In genomic region chr2:111418091-111418875, GRCh38 we compare ENCODE assay signal across 8 cellular contexts.
DNase-seq lines count a peak whose midpoint lies in the region; ATAC-seq, FAIRE-seq and TF ChIP-seq lines count a peak whose summit lies in the region.
"Not testable (repeated sequence)": the region's sequence is repeated elsewhere in the genome, so short reads cannot be mapped to it uniquely, and the experiment has no call there.

No MANE protein-coding gene starts in this region.

- not testable (repeated sequence) for H3K4me3 ChIP-seq in A549; HEK293 (ENCODE audit: low read depth, low read length); brain microvascular endothelial cell (ENCODE audit: low read depth, low read length); fibroblast of mammary gland (ENCODE audit: control insufficient read depth, low read depth, low read length)

- not testable (repeated sequence) for H3K36me3 Mint-ChIP-seq in nephron progenitor cell (ENCODE audit: low read depth)

- not testable (repeated sequence) for TF ChIP-seq RAD21 in A549 (conservative IDR thresholded peaks at IDR 0.05 in 1 of 2, IDR thresholded peaks at IDR 0.05 in 1 of 2)

- ATAC-seq in A549 (peak in 1 of 2 experiments; percentile 37; a peak in 3 of 6 replicates), SK-N-SH treated with all-trans-retinoic acid at 6 μM for 48 hours (peak; percentile 56; the same call in 2 of the 3 replicates), left lobe of liver (peak; percentile 72)

- TF ChIP-seq CTCF in A549 (IDR thresholded peaks at IDR 0.05); HEK293 (tag by site-specific recombination; IDR thresholded peaks at IDR 0.05); brain microvascular endothelial cell (IDR thresholded peaks at IDR 0.05; ENCODE audit: low read depth, low read length, missing control alignments); fibroblast of mammary gland (conservative IDR thresholded peaks at IDR 0.05; ENCODE audit: control insufficient read depth, insufficient read depth, low read depth, low read length); nephron progenitor cell (IDR thresholded peaks at IDR 0.05): not testable (repeated sequence)

- in situ Hi-C loops in brain microvascular endothelial cell (cut with HindIII; ENCODE audit: low pct_ligation_motif_present, low sequenced_read_pairs) = not testable (repeated sequence)

- H3K27ac Mint-ChIP-seq in nephron progenitor cell = peak overlapping the region; percentile 78

- FAIRE-seq in A549 (lab: Jason Lieb, UNC) = not testable (repeated sequence)

- TF ChIP-seq POLR2A in A549 (IDR thresholded peaks at IDR 0.05; ENCODE audit: low read length) = not testable (repeated sequence)

- not testable (repeated sequence) for H3K27me3 ChIP-seq in brain microvascular endothelial cell (replicated peaks)

- 37% methylated on average over 4 of the region's 6 CpGs for WGBS in A549 (ENCODE audit: missing lambda C conversion rate)

- DNase-seq in A549 (ENCODE audit: low read depth in 1 of 2, low spot score in 1 of 2) = peak in 1 of 2 experiments; percentile 4
- peak; percentile 36 for DNase-seq in LHCN-M2 (ENCODE audit: low read depth)
- DNase-seq in brain microvascular endothelial cell = peak; percentile 27
- DNase-seq in fibroblast of mammary gland (ENCODE audit: low read depth) = peak; percentile 2
- not testable (repeated sequence) for DNase-seq in left lobe of liver (ENCODE audit: low spot score); nephron progenitor cell

- not testable (repeated sequence) for H3K9me3 ChIP-seq in A549; HEK293 (ENCODE audit: control insufficient read depth, insufficient read depth, low read depth, low read length)

- POLR2A ChIA-PET in A549 (lab: Yijun Ruan, JAX); HEK293 (lab: Yijun Ruan, JAX): not testable (repeated sequence)

- CTCF ChIA-PET in A549 (lab: Yijun Ruan, JAX); HEK293 (lab: Yijun Ruan, JAX): not testable (repeated sequence)

- not testable (repeated sequence) for H3K36me3 ChIP-seq in HEK293 (ENCODE audit: control insufficient read depth in 2 of 2, insufficient read depth in 1 of 2, low read length in 2 of 2); brain microvascular endothelial cell (replicated peaks)

- not testable (repeated sequence) for H3K9me3 Mint-ChIP-seq in nephron progenitor cell

- H3K27me3 Mint-ChIP-seq in nephron progenitor cell (ENCODE audit: low read depth, poor library complexity) = not testable (repeated sequence)

- TF ChIP-seq EP300 in A549 (IDR thresholded peaks at IDR 0.05) = not testable (repeated sequence)

- H3K4me2 ChIP-seq in A549 = peak overlapping the region; percentile 25; the same call in 2 of the 3 replicates

- H3K27ac ChIP-seq in A549 = not testable (repeated sequence)
- H3K27ac ChIP-seq in HEK293 (ENCODE audit: extremely low read depth, low read depth, low read length) (peak overlapping the region; percentile 67), brain microvascular endothelial cell (peak overlapping the region; percentile 38)

- peaks cover 19% of the 10 kb centered on the region for H3K4me1 ChIP-seq in A549
- H3K4me1 ChIP-seq in HEK293 (ENCODE audit: control insufficient read depth, insufficient read depth, low read length) = not testable (repeated sequence)

- peaks cover 54% of the 10 kb centered on the region for H3K4me1 Mint-ChIP-seq in nephron progenitor cell

- H3K4me3 Mint-ChIP-seq in nephron progenitor cell = peak overlapping the region; percentile 49
